In genomic region chr6:98941319-98941718, GRCh38 we compare ENCODE assay signal across 24 cellular contexts.
"Had no signal": no experiment of that assay in that cellular context is flagged by ENCODE, and none has a peak within 500 bp of the region (broad histone marks: within the 10 kb centered on the region; RNA-seq: fewer than 3 reads in every experiment).

No MANE protein-coding gene starts in this region.

- H3K27me3 Mint-ChIP-seq: activated naive CD4-positive, alpha-beta T cell treated with anti-CD3 and anti-CD28 coated beads, Interleukin-2, amount 10 ng/mL, durations not matched to agents 7 days and 5 days; activated naive CD8-positive, alpha-beta T cell treated with anti-CD3 and anti-CD28 coated beads, Interleukin-2, amount 50 U/mL, for 24 hours; dendritic cell treated with granulocyte-macrophage colony-stimulating factor and Interleukin-4, amounts not matched to agents 40 ng/mL and 50 ng/mL, for 4 days; type B pancreatic cell had no signal

- H3K27ac ChIP-seq: prostate gland, testis had no signal

- H3K4me1 ChIP-seq: prostate gland had no signal

- H3K27ac Mint-ChIP-seq: activated naive CD4-positive, alpha-beta T cell treated with anti-CD3 and anti-CD28 coated beads, Interleukin-2, amount 10 ng/mL, durations not matched to agents 7 days and 5 days; activated naive CD8-positive, alpha-beta T cell treated with anti-CD3 and anti-CD28 coated beads, Interleukin-2, amount 50 U/mL, for 24 hours; dendritic cell treated with granulocyte-macrophage colony-stimulating factor and Interleukin-4, amounts not matched to agents 40 ng/mL and 50 ng/mL, for 4 days; nephron progenitor cell; stimulated activated effector memory CD8-positive, alpha-beta T cell treated with anti-CD3 and anti-CD28 coated beads, Interleukin-12 subunit alpha, Interleukin-12 subunit beta, amount 100 ng/mL, for 72 hours; type B pancreatic cell had no signal

- ATAC-seq: activated naive CD8-positive, alpha-beta T cell treated with anti-CD3 and anti-CD28 coated beads, Interleukin-2, amount 50 U/mL, for 24 hours; right cardiac atrium; stimulated activated effector memory CD8-positive, alpha-beta T cell treated with anti-CD3 and anti-CD28 coated beads, Interleukin-12 subunit alpha, Interleukin-12 subunit beta, amount 100 ng/mL, for 72 hours had no signal

- FAIRE-seq: bronchial epithelial cell had no signal

- H3K4me3 Mint-ChIP-seq: activated naive CD4-positive, alpha-beta T cell treated with anti-CD3 and anti-CD28 coated beads, Interleukin-2, amount 10 ng/mL, durations not matched to agents 7 days and 5 days; activated naive CD8-positive, alpha-beta T cell treated with anti-CD3 and anti-CD28 coated beads, Interleukin-2, amount 50 U/mL, for 24 hours; dendritic cell treated with granulocyte-macrophage colony-stimulating factor and Interleukin-4, amounts not matched to agents 40 ng/mL and 50 ng/mL, for 4 days; nephron progenitor cell; stimulated activated effector memory CD8-positive, alpha-beta T cell treated with anti-CD3 and anti-CD28 coated beads, Interleukin-12 subunit alpha, Interleukin-12 subunit beta, amount 100 ng/mL, for 72 hours; type B pancreatic cell had no signal

- DNase-seq: activated CD4-positive, alpha-beta T cell treated with anti-CD3 and anti-CD28 coated beads, Interleukin-2, amount 50 U/mL, for 1 hour; activated CD4-positive, CD25-positive, alpha-beta regulatory T cell treated with anti-CD3 and anti-CD28 coated beads, Interleukin-2, amount 50 U/mL, for 72 hours; activated CD8-positive, alpha-beta memory T cell treated with anti-CD3 and anti-CD28 coated beads, Interleukin-2, amount 50 U/mL, for 4 hours; activated effector memory CD4-positive, alpha-beta T cell treated with Interleukin-2 at 50 U/mL for 16 hours; activated naive CD4-positive, alpha-beta T cell treated with anti-CD3 and anti-CD28 coated beads, Interleukin-2, amount 10 ng/mL, durations not matched to agents 7 days and 5 days; activated naive CD8-positive, alpha-beta T cell treated with anti-CD3 and anti-CD28 coated beads, Interleukin-2, amount 50 U/mL, for 24 hours; activated T-cell treated with anti-CD3 and anti-CD28 coated beads, Interleukin-2, amount 50 U/mL, for 48 hours; aorta; cerebellar nuclear complex; foreskin fibroblast; hippocampal formation; islet precursor cell; mammary epithelial cell; nephron progenitor cell; nucleus accumbens; right cardiac atrium; stimulated activated CD4-positive, alpha-beta T cell treated with anti-CD3 and anti-CD28 coated beads, Interleukin-4, amount 100 ng/mL, for 24 hours; T1000; testis had no signal

- H3K9me3 ChIP-seq: prostate gland, testis had no signal

- H3K4me3 ChIP-seq: prostate gland, testis had no signal

- H3K36me3 ChIP-seq: prostate gland had no signal

- H3K27me3 ChIP-seq: testis had no signal
